Comparison of ENCODE assay signal across 14 cellular contexts in the genomic region with DNA sequence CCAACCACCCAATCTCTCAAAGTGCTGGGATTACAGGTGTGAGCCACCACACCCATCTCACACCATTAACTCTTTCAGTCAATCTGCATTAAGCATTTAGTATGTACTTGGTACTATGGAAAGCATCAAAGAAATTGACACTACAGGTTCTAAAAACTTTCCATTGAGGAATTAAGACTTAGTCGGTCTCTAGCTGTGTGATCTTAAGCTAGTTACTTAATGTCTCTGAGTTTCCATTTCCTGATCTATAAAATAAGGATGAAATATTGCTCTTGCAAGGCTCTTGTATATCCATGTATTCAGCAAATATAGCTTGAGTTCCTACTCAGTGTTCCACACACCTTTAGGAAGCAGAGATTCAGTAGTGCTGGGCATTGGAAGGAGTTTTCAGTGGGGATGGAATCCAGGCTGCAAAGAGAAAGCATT. TPM values are rescaled to one million over a fixed set of nuclear protein-coding genes. Genes with fewer than 3 reads are reported as not detected.
A peak's percentile ranks its signal among the peaks of the same experiment; 100 is the strongest.
DNase-seq lines count a peak whose midpoint lies in the region; ATAC-seq, FAIRE-seq and TF ChIP-seq lines count a peak whose summit lies in the region.
"Had no signal": no experiment of that assay in that cellular context is flagged by ENCODE, and none has a peak within 500 bp of the region (broad histone marks: within the 10 kb centered on the region; RNA-seq: fewer than 3 reads in every experiment).

No MANE protein-coding gene starts in this region.

- H3K4me3 Mint-ChIP-seq in activated CD8-positive, alpha-beta memory T cell treated with anti-CD3 and anti-CD28 coated beads, Interleukin-2, amount 10 ng/mL, durations not matched to agents 7 days and 5 days = no peak overlapping the region
- peak overlapping the region in 1 of 10 donors; percentile 15 for H3K4me3 Mint-ChIP-seq in naive thymus-derived CD4-positive, alpha-beta T cell

- intact Hi-C loops in GM12878 (cut with micrococcal nuclease; ENCODE audit: unreplicated experiment) = loop anchor here (1.0 to 5.0 kb wide), 2 partner anchors 40 to 50 kb away; partner anchors contain the start of gene NCOA3
- intact Hi-C loops in naive thymus-derived CD4-positive, alpha-beta T cell (cut with micrococcal nuclease) = loop anchor here in 1 of 2 donors (1.0 to 5.0 kb wide), 3 partner anchors 35 to 50 kb away; partner anchors contain the start of gene NCOA3

- POLR2A ChIA-PET in GM12878 (lab: Charles Lee) = interaction anchor here (0.7 to 3.4 kb wide), 12 partner anchors 14 to 60 kb away, joined by 3 to 15 read pairs (median 4); no protein-coding TSS in a partner anchor
- POLR2A ChIA-PET in naive thymus-derived CD4-positive, alpha-beta T cell (lab: Charles Lee) = no interaction called here

- H3K4me1 ChIP-seq in MM.1S (ENCODE audit: low read length) (peaks cover 15% of the 10 kb centered on the region), GM12878 (ENCODE audit: control insufficient read depth, insufficient read depth, low read length) (peaks cover 36% of the 10 kb centered on the region), smooth muscle cell (ENCODE audit: low read depth) (no peaks in the 10 kb centered on the region)
- H3K4me1 ChIP-seq in naive thymus-derived CD4-positive, alpha-beta T cell (ENCODE audit: control insufficient read depth in 2 of 2, insufficient read depth in 2 of 2, low read length in 2 of 2) = no peaks in the 10 kb centered on the region

- peak; percentile 71 for FAIRE-seq in GM12878 (lab: Jason Lieb, UNC)
- FAIRE-seq in D721Med (lab: Jason Lieb, UNC) = no peak
- FAIRE-seq: bronchial epithelial cell had no signal

- no peak for DNase-seq in activated CD8-positive, alpha-beta memory T cell treated with anti-CD3 and anti-CD28 coated beads, Interleukin-2, amount 10 ng/mL, durations not matched to agents 7 days and 5 days
- DNase-seq in activated CD8-positive, alpha-beta memory T cell treated with anti-CD3 and anti-CD28 coated beads, Interleukin-2, amount 50 U/mL, for 4 hours = no peak
- DNase-seq in MM.1S (no peak), GM12878 (ENCODE audit: low read depth, low spot score) (no peak), smooth muscle cell (lab: John Stamatoyannopoulos, UW; ENCODE audit: unreplicated experiment) (no peak), D721Med (ENCODE audit: insufficient read length, low spot score) (no peak)
- DNase-seq in naive thymus-derived CD4-positive, alpha-beta T cell = no peak
- DNase-seq in stimulated activated naive CD4-positive, alpha-beta T cell (lab: John Stamatoyannopoulos, UW) = no peak
- DNase-seq: DMS 273 treated with DMSO at 0.1 percent for 48 hours; effector CD8-positive, alpha-beta T cell; NCI-H2171 treated with DMSO at 0.1 percent for 48 hours had no signal

- RAD21 ChIA-PET in GM12878 (lab: Charles Lee; ENCODE audit: unreplicated experiment) = interaction anchor here (0.7 to 3.6 kb wide), 16 partner anchors 13 to 55 kb away, joined by 3 to 22 read pairs (median 4); partner anchors contain the start of gene NCOA3

- no TSS peak for BruUV-seq in GM12878 (replicated peaks; lab: Mats Ljungman, UMichigan)

- peak overlapping the region; percentile 49 for H2AFZ ChIP-seq in MM.1S (ENCODE audit: low read length)
- H2AFZ ChIP-seq in GM12878 (ENCODE audit: control insufficient read depth, low read depth, low read length) = peak overlapping the region; percentile 41; the same call in 1 of the 2 replicates
- H2AFZ ChIP-seq in smooth muscle cell (ENCODE audit: low read depth) = no peak overlapping the region

- SMC1A ChIA-PET in GM12878 (lab: Charles Lee; ENCODE audit: uncharacterized antibody, unreplicated experiment) = interaction anchor here (0.9 to 7.7 kb wide), 18 partner anchors 8 to 256 kb away, joined by 3 to 82 read pairs (median 7); partner anchors contain the start of gene NCOA3

- no peak for ATAC-seq in activated CD8-positive, alpha-beta memory T cell treated with anti-CD3 and anti-CD28 coated beads, Interleukin-2, amount 10 ng/mL, durations not matched to agents 7 days and 5 days
- ATAC-seq in GM12878 = no peak
- no peak for ATAC-seq in naive thymus-derived CD4-positive, alpha-beta T cell

- H3K4me3 ChIP-seq in MM.1S (ENCODE audit: low read length) = 0 out of 2 replicates have a peak overlapping the region, but pooled peaks have one; percentile 5
- H3K4me3 ChIP-seq in GM12878 = peak overlapping the region; percentile 36; the same call in 1 of the 2 replicates
- no peak overlapping the region for H3K4me3 ChIP-seq in smooth muscle cell
- H3K4me3 ChIP-seq in naive thymus-derived CD4-positive, alpha-beta T cell (ENCODE audit: low read length) = no peak overlapping the region
- H3K4me3 ChIP-seq: lung, skin epidermis had no signal

- CTCF ChIA-PET in activated CD8-positive, alpha-beta memory T cell treated with anti-CD3 and anti-CD28 coated beads, Interleukin-2, amount 10 ng/mL, durations not matched to agents 7 days and 5 days (lab: Charles Lee) = interaction anchor here (0.6 to 1.7 kb wide), 8 partner anchors 14 to 168 kb away, joined by 3 to 5 read pairs (median 4); no protein-coding TSS in a partner anchor
- CTCF ChIA-PET in GM12878 (lab: Yijun Ruan, JAX) = interaction anchor here (0.9 to 1.5 kb wide), 7 partner anchors 11 to 43 kb away, joined by 3 to 6 read pairs (median 5); no protein-coding TSS in a partner anchor
- CTCF ChIA-PET in naive thymus-derived CD4-positive, alpha-beta T cell (lab: Charles Lee) = no interaction called here

- H3K79me2 ChIP-seq in MM.1S (ENCODE audit: low read length) (no peaks in the 10 kb centered on the region), GM12878 (ENCODE audit: control insufficient read depth, insufficient read depth, low read length) (no peaks in the 10 kb centered on the region), smooth muscle cell (ENCODE audit: low read depth) (no peaks in the 10 kb centered on the region)

- no peaks in the 10 kb centered on the region for H4K20me1 ChIP-seq in MM.1S (ENCODE audit: insufficient read depth, low read length)
- no peaks in the 10 kb centered on the region for H4K20me1 ChIP-seq in GM12878 (ENCODE audit: control insufficient read depth, insufficient read depth)
- no peaks in the 10 kb centered on the region for H4K20me1 ChIP-seq in smooth muscle cell (ENCODE audit: low read depth)

- H3K9ac ChIP-seq in MM.1S (ENCODE audit: low read length) (peak overlapping the region; percentile 5; the same call in 1 of the 2 replicates), GM12878 (ENCODE audit: control insufficient read depth, insufficient read depth, low read length) (peak overlapping the region; percentile 55), smooth muscle cell (ENCODE audit: low read depth) (peak overlapping the region; percentile 26)

- H3K9me3 ChIP-seq in MM.1S (replicated peaks; ENCODE audit: insufficient read depth, low read length) = no peaks in the 10 kb centered on the region
- no peaks in the 10 kb centered on the region; the same call in 1 of the 3 replicates for H3K9me3 ChIP-seq in GM12878 (replicated peaks; ENCODE audit: control insufficient read depth, insufficient read depth, low read length)
- H3K9me3 ChIP-seq in smooth muscle cell (replicated peaks; ENCODE audit: low read depth) = no peaks in the 10 kb centered on the region
- no peaks in the 10 kb centered on the region for H3K9me3 ChIP-seq in naive thymus-derived CD4-positive, alpha-beta T cell (ENCODE audit: control insufficient read depth in 2 of 3, low read length in 3 of 3)

- in situ Hi-C loops in GM12878 (cut with MboI) = no loop called here

- H3K27ac ChIP-seq in MM.1S (ENCODE audit: low read length) (peak overlapping the region; percentile 61; the same call in 1 of the 2 replicates), GM12878 (ENCODE audit: control insufficient read depth, insufficient read depth) (peak overlapping the region; percentile 87), smooth muscle cell (ENCODE audit: low read depth) (peak overlapping the region; percentile 95)
- no peak overlapping the region for H3K27ac ChIP-seq in naive thymus-derived CD4-positive, alpha-beta T cell (ENCODE audit: low read depth, low read length)

- H3K9me3 Mint-ChIP-seq in activated CD8-positive, alpha-beta memory T cell treated with anti-CD3 and anti-CD28 coated beads, Interleukin-2, amount 10 ng/mL, durations not matched to agents 7 days and 5 days (ENCODE audit: low read depth) = peaks cover 4% of the 10 kb centered on the region
- H3K9me3 Mint-ChIP-seq in naive thymus-derived CD4-positive, alpha-beta T cell = peaks cover 0 to 3% (median 0%) of the 10 kb centered on the region in 11 donors

- peaks cover 9% of the 10 kb centered on the region; the same call in 1 of the 2 replicates for H3F3A ChIP-seq in MM.1S (ENCODE audit: insufficient read depth, low read length)
- no peaks in the 10 kb centered on the region for H3F3A ChIP-seq in smooth muscle cell (ENCODE audit: low read depth)

- H3K27me3 ChIP-seq in MM.1S (replicated peaks; ENCODE audit: insufficient read depth, low read length) (no peaks in the 10 kb centered on the region), GM12878 (replicated peaks in 1 of 2; ENCODE audit: control insufficient read depth in 2 of 2, insufficient read depth in 2 of 2, low read length in 1 of 2) (no peaks in the 10 kb centered on the region), smooth muscle cell (ENCODE audit: low read depth) (no peaks in the 10 kb centered on the region)
- no peaks in the 10 kb centered on the region for H3K27me3 ChIP-seq in naive thymus-derived CD4-positive, alpha-beta T cell (ENCODE audit: control insufficient read depth in 2 of 2, insufficient read depth in 2 of 2, low read length in 2 of 2)

- H3K36me3 ChIP-seq in MM.1S (replicated peaks; ENCODE audit: insufficient read depth, low read length) (no peaks in the 10 kb centered on the region), GM12878 (ENCODE audit: control insufficient read depth in 2 of 2, insufficient read depth in 2 of 2, low read length in 1 of 2) (no peaks in the 10 kb centered on the region), smooth muscle cell (ENCODE audit: low read depth) (no peaks in the 10 kb centered on the region)
- no peaks in the 10 kb centered on the region for H3K36me3 ChIP-seq in naive thymus-derived CD4-positive, alpha-beta T cell (ENCODE audit: control insufficient read depth in 2 of 3, insufficient read depth in 3 of 3, low read length in 3 of 3)

- no peaks in the 10 kb centered on the region for H3K9me2 ChIP-seq in MM.1S (replicated peaks; ENCODE audit: insufficient read depth, low read length)

- peaks cover 7% of the 10 kb centered on the region for H3K36me3 Mint-ChIP-seq in activated CD8-positive, alpha-beta memory T cell treated with anti-CD3 and anti-CD28 coated beads, Interleukin-2, amount 10 ng/mL, durations not matched to agents 7 days and 5 days
- H3K36me3 Mint-ChIP-seq in naive thymus-derived CD4-positive, alpha-beta T cell = peaks cover 0 to 3% (median 0%) of the 10 kb centered on the region in 5 donors

- H3K27me3 Mint-ChIP-seq in activated CD8-positive, alpha-beta memory T cell treated with anti-CD3 and anti-CD28 coated beads, Interleukin-2, amount 10 ng/mL, durations not matched to agents 7 days and 5 days = no peaks in the 10 kb centered on the region
- peaks cover 0 to 2% (median 0%) of the 10 kb centered on the region in 5 donors for H3K27me3 Mint-ChIP-seq in naive thymus-derived CD4-positive, alpha-beta T cell

- H3K4me2 ChIP-seq in MM.1S (ENCODE audit: low read depth, low read length) = peak overlapping the region; percentile 23
- H3K4me2 ChIP-seq in GM12878 (ENCODE audit: control insufficient read depth, insufficient read depth) = peak overlapping the region; percentile 88
- peak overlapping the region; percentile 55 for H3K4me2 ChIP-seq in smooth muscle cell

- H3K4me1 Mint-ChIP-seq in activated CD8-positive, alpha-beta memory T cell treated with anti-CD3 and anti-CD28 coated beads, Interleukin-2, amount 10 ng/mL, durations not matched to agents 7 days and 5 days = peaks cover 36% of the 10 kb centered on the region
- H3K4me1 Mint-ChIP-seq in naive thymus-derived CD4-positive, alpha-beta T cell = peaks cover 0 to 45% (median 0%) of the 10 kb centered on the region in 7 donors

- peak overlapping the region; percentile 89 for H3K27ac Mint-ChIP-seq in activated CD8-positive, alpha-beta memory T cell treated with anti-CD3 and anti-CD28 coated beads, Interleukin-2, amount 10 ng/mL, durations not matched to agents 7 days and 5 days
- H3K27ac Mint-ChIP-seq in naive thymus-derived CD4-positive, alpha-beta T cell = peak overlapping the region in 1 of 9 donors; percentile 85

- TF ChIP-seq CTCF in MM.1S (IDR thresholded peaks at IDR 0.05; ENCODE audit: low read length) (no peak), GM12878 (IDR thresholded peaks at IDR 0.05 in 2 of 3, conservative IDR thresholded peaks at IDR 0.05 in 1 of 3; ENCODE audit: control insufficient read depth in 2 of 3, extremely low read depth in 1 of 3, insufficient read depth in 1 of 3, low read depth in 3 of 3, low read length in 3 of 3) (no peak), smooth muscle cell (IDR thresholded peaks at IDR 0.05; ENCODE audit: borderline replicate concordance, insufficient read depth, poor library complexity, severe bottlenecking) (no peak), D721Med (IDR thresholded peaks at IDR 0.05; ENCODE audit: insufficient read depth, missing control alignments) (no peak)

- 84% methylated on average over 1 of the region's 1 CpG for WGBS in GM12878 (ENCODE audit: insufficient coverage, insufficient replicate concordance, low lambda C conversion rate, missing lambda C conversion rate)
- 55% methylated on average over 1 of the region's 1 CpG for WGBS in smooth muscle cell (ENCODE audit: low lambda C conversion rate)

- no peak for TF ChIP-seq POLR2A in GM12878 (IDR thresholded peaks at IDR 0.05; ENCODE audit: low read depth, low read length)

- TF ChIP-seq RAD21 in GM12878 (IDR thresholded peaks at IDR 0.05; ENCODE audit: insufficient read depth, low read depth, low read length) = no peak

- no peak for TF ChIP-seq EP300 in GM12878 (IDR thresholded peaks at IDR 0.05; ENCODE audit: borderline replicate concordance in 1 of 2, control insufficient read depth in 1 of 2, low read depth in 2 of 2, low read length in 2 of 2)

RNA-seq across cellular contexts. Expression of gene NCOA3, which starts 48.9 kb away (rescaled TPM):
- total RNA-seq in activated CD8-positive, alpha-beta memory T cell treated with anti-CD3 and anti-CD28 coated beads, Interleukin-2, amount 10 ng/mL, durations not matched to agents 7 days and 5 days = 10 to 100 TPM; 74.9 to 75.8 TPM
- 241 and 256 TPM in 2 replicates for total RNA-seq in GM12878 (2013; cell fraction: nucleolus; rRNA removed)
- total RNA-seq in GM12878 (2014; rRNA removed) (82.4 and 88.7 TPM in 2 replicates), GM12878 (2014; rRNA removed; fragmentation: Illumina TruSeq; extraction: Trizol) (95.3 and 95.8 TPM in 2 replicates), GM12878 (2021) (87.4 and 96.2 TPM in 2 replicates), smooth muscle cell (25.9 and 28.4 TPM in 2 replicates)
- polyA plus RNA-seq in GM12878 (2011; ENCODE audit: low read depth) = 30.3 TPM
- polyA plus RNA-seq in GM12878 (2011; rRNA removed) (92.6 and 114 TPM in 2 replicates), GM12878 (2014; fragmentation: Illumina TruSeq; extraction: Trizol) (78.2 and 94.6 TPM in 2 replicates), GM12878 (2014; fragmentation: Nextera tagmentation; extraction: Ambion mirVana) (10 to 100 TPM; 16.9 to 18.0 TPM), GM12878 (2014; rRNA removed) (62.4 and 66.0 TPM in 2 replicates), GM12878 (2016; fragmentation: Nextera tagmentation; extraction: Ambion mirVana) (10 to 100 TPM; 68.1 to 69.1 TPM), smooth muscle cell (6.0 and 12.3 TPM in 2 replicates)
- polyA plus RNA-seq in GM12878 (2011; cell fraction: cytosol; rRNA removed) = 60.3 and 60.4 TPM in 2 replicates
- 89.9 and 95.2 TPM in 2 replicates for polyA plus RNA-seq in GM12878 (2011; cell fraction: nucleus; rRNA removed)
- 38.3 and 50.2 TPM in 2 replicates for polyA plus RNA-seq in GM12878 (2012)
- polyA minus RNA-seq in GM12878 (2011; rRNA and poly(A)+ RNA removed) = 126 and 138 TPM in 2 replicates
- polyA minus RNA-seq in GM12878 (2011; cell fraction: cytosol; rRNA and poly(A)+ RNA removed) = 52.3 and 52.4 TPM in 2 replicates
- polyA minus RNA-seq in GM12878 (2011; cell fraction: nucleus; rRNA and poly(A)+ RNA removed) = 48.2 and 66.5 TPM in 2 replicates
- total RNA-seq in naive thymus-derived CD4-positive, alpha-beta T cell = 100 to 1,000 TPM in 1 of 5 experiments, 10 to 100 TPM in 4; 75.0 to 115 (median 89.2) TPM
- 10 to 100 TPM; 20.3 to 28.4 TPM for polyA plus RNA-seq in naive thymus-derived CD4-positive, alpha-beta T cell

Comparison
In these comparisons a context has a peak if more than half of its experiments do, and no peak if none do; other contexts are left out.
1. H3K4me2 ChIP-seq: peak in every context shown above with its lines; median percentile 88 in GM12878; 55 in smooth muscle cell; 23 in MM.1S.
2. H3K4me3 ChIP-seq: peak in MM.1S (single experiment) and GM12878 (single experiment); none in smooth muscle cell (single experiment) and naive thymus-derived CD4-positive, alpha-beta T cell (single experiment).
3. H3K9ac ChIP-seq: peak in every context shown above with its lines; median percentile 55 in GM12878; 26 in smooth muscle cell; 5 in MM.1S.